Comparison of ENCODE assay signal across 8 cellular contexts in the genomic region with DNA sequence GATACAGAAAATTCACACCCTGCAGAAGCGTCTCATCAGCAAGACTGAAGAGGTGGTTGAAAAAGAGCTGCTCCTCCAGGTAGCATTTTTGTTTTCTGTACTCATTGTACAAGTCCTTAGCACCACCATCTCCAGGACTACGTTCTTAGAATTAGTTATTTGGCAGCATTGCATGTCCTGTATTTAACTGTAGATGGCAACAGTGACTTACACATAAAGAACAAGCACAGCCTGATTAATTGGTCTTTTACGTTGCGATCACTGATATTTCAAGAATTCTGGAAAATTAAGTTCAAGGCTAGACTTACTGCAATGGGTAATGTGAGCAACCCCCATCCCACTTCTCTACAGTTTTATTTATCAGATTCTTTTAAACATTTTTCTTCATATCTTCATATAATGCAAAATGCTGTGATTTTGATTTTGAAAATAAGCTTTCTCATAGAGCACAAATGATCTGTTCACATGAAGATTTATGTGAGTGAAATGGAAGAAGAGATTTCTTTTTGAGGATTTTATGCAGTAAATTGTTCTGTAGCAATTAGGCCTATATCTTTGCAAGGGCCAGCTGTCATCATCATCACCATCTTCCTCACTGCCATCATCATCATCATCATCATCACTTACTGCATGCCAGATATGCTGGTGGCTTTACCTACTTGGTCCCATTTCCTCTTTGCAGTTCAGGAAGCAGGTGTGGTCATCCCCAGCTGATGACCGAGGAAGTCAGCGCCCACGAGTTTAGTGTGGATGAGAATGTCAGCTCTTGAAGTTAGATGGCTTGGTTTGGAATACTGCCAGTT.
DNase-seq lines count a peak whose midpoint lies in the region; ATAC-seq and TF ChIP-seq lines count a peak whose summit lies in the region.

No MANE protein-coding gene starts in this region.

- ATAC-seq in HG03571 (IDR thresholded peaks at IDR 0.05; ENCODE audit: unreplicated experiment) (no peak), GM21381 (IDR thresholded peaks at IDR 0.05; ENCODE audit: unreplicated experiment) (no peak)

- peak; percentile 67 for DNase-seq in ACHN
- DNase-seq in GM13977 (ENCODE audit: low spot score), result peak; percentile 16
- DNase-seq in NCI-H69 (lab: John Stamatoyannopoulos, UW), result peak; percentile 54
- DNase-seq in fibroblast of gingiva (ENCODE audit: low read depth), result peak; percentile 43
- DNase-seq in retinal pigment epithelial cell (ENCODE audit: low read depth), result peak; percentile 17
- no peak for DNase-seq in stimulated activated CD4-positive, alpha-beta T cell treated with anti-CD3 and anti-CD28 coated beads, Interleukin-4, amount 100 ng/mL, for 4 hours

- TF ChIP-seq CTCF in GM13977 (IDR thresholded peaks at IDR 0.05; ENCODE audit: extremely low read depth, insufficient read depth, missing control alignments), result peak; percentile 56
- TF ChIP-seq CTCF in retinal pigment epithelial cell (conservative IDR thresholded peaks at IDR 0.05; ENCODE audit: low read depth, low read length), result peak; percentile 67

- in situ Hi-C loops in ACHN (cut with HindIII; ENCODE audit: low pct_ligation_motif_present, low pct_unique_long_range_greater_than_20kb, low sequenced_read_pairs), result loop anchor here (25.0 kb wide), 1 partner anchor 180 kb away; no protein-coding TSS in a partner anchor
- in situ Hi-C loops in GM13977 (cut with MboI; ENCODE audit: low pct_unique_long_range_greater_than_20kb, low sequenced_read_pairs, unreplicated experiment), result no loop called here

- H3K4me3 ChIP-seq in retinal pigment epithelial cell (ENCODE audit: low read length), result no peak overlapping the region

Comparison
In these comparisons a context has a peak if more than half of its experiments do, and no peak if none do; other contexts are left out.
1. DNase-seq: peak in ACHN (single experiment), GM13977 (single experiment), NCI-H69 (single experiment), fibroblast of gingiva (single experiment) and retinal pigment epithelial cell (single experiment); none in stimulated activated CD4-positive, alpha-beta T cell treated with anti-CD3 and anti-CD28 coated beads, Interleukin-4, amount 100 ng/mL, for 4 hours (0 of 2).